Comparison of ENCODE assay signal across 8 cellular contexts in genomic region chr11:47177229-47177845, GRCh38. TPM values are rescaled to one million over a fixed set of nuclear protein-coding genes. Genes with fewer than 3 reads are reported as not detected.
A peak's percentile ranks its signal among the peaks of the same experiment; 100 is the strongest.
DNase-seq lines count a peak whose midpoint lies in the region; ATAC-seq and TF ChIP-seq lines count a peak whose summit lies in the region.

No MANE protein-coding gene starts in this region.

- no peaks in the 10 kb centered on the region for H3K27me3 Mint-ChIP-seq in activated naive CD4-positive, alpha-beta T cell treated with anti-CD3 and anti-CD28 coated beads for 36 hours (ENCODE audit: low read depth)

- DNase-seq in DMS79 (lab: John Stamatoyannopoulos, UW): peak; percentile 42
- DNase-seq in HuH-7.5 (ENCODE audit: low spot score): peak; percentile 67
- peak in 2 of 3 donors; percentile 72 to 88 for DNase-seq in Peyer's patch
- peak; percentile 88 for DNase-seq in activated naive CD4-positive, alpha-beta T cell treated with anti-CD3 and anti-CD28 coated beads for 36 hours
- peak; percentile 83 for DNase-seq in occipital lobe (lab: John Stamatoyannopoulos, UW)
- peak; percentile 48 to 76 for DNase-seq in tibial nerve (ENCODE audit: low spot score in 2 of 2)

- H3K27ac Mint-ChIP-seq in activated naive CD4-positive, alpha-beta T cell treated with anti-CD3 and anti-CD28 coated beads for 36 hours: peak overlapping the region; percentile 99

- peaks cover 2% of the 10 kb centered on the region for H3K36me3 Mint-ChIP-seq in activated naive CD4-positive, alpha-beta T cell treated with anti-CD3 and anti-CD28 coated beads for 36 hours (ENCODE audit: low read depth)

- H3K36me3 ChIP-seq in Peyer's patch (peaks cover 0 to 27% (median 0%) of the 10 kb centered on the region in 3 donors), gastroesophageal sphincter (peaks cover 0 to 65% of the 10 kb centered on the region in 2 donors), tibial nerve (peaks cover 0 to 59% (median 3%) of the 10 kb centered on the region in 3 donors)

- H3K4me1 ChIP-seq in Peyer's patch (peaks cover 9 to 30% (median 15%) of the 10 kb centered on the region in 4 donors), gastroesophageal sphincter (peaks cover 3 to 55% (median 19%) of the 10 kb centered on the region in 3 donors), tibial nerve (peaks cover 3 to 69% (median 21%) of the 10 kb centered on the region in 4 donors)

- no peaks in the 10 kb centered on the region for H3K9me3 ChIP-seq in Peyer's patch
- H3K9me3 ChIP-seq in gastroesophageal sphincter: no peaks in the 10 kb centered on the region
- no peaks in the 10 kb centered on the region for H3K9me3 ChIP-seq in tibial nerve

- intact Hi-C loops in activated naive CD4-positive, alpha-beta T cell treated with anti-CD3 and anti-CD28 coated beads for 36 hours (cut with micrococcal nuclease): loop anchor here (1.0 to 5.0 kb wide), 14 partner anchors 9 to 590 kb away; partner anchors contain the start of genes ACP2, ARHGAP1, CELF1 and DDB2

- peak overlapping the region; percentile 77 to 96 (median 91) for H3K4me3 ChIP-seq in Peyer's patch
- peak overlapping the region; percentile 34 to 84 for H3K4me3 ChIP-seq in gastroesophageal sphincter
- H3K4me3 ChIP-seq in tibial nerve: peak overlapping the region; percentile 47 to 98 (median 88)

- H3K4me3 Mint-ChIP-seq in activated naive CD4-positive, alpha-beta T cell treated with anti-CD3 and anti-CD28 coated beads for 36 hours: peak overlapping the region; percentile 97

- peaks cover 39% of the 10 kb centered on the region for H3K4me1 Mint-ChIP-seq in activated naive CD4-positive, alpha-beta T cell treated with anti-CD3 and anti-CD28 coated beads for 36 hours (ENCODE audit: low read depth)

- H3K27ac ChIP-seq in Peyer's patch (peak overlapping the region; percentile 97 to 99 (median 98)), gastroesophageal sphincter (peak overlapping the region; percentile 88 to 99 (median 97)), tibial nerve (peak overlapping the region; percentile 97 to 100 (median 98))

- ATAC-seq in GM21526 (IDR thresholded peaks at IDR 0.05; ENCODE audit: low FRiP score, unreplicated experiment) (peak; percentile 41), gastroesophageal sphincter (peak; percentile 55)

- TF ChIP-seq POLR2A in Peyer's patch (IDR thresholded peaks at IDR 0.05): peak in 1 of 2 donors; percentile 5
- TF ChIP-seq POLR2A in gastroesophageal sphincter (IDR thresholded peaks at IDR 0.05): no peak
- no peak for TF ChIP-seq POLR2A in tibial nerve (IDR thresholded peaks at IDR 0.05)

- no peaks in the 10 kb centered on the region for H3K27me3 ChIP-seq in Peyer's patch
- no peaks in the 10 kb centered on the region for H3K27me3 ChIP-seq in gastroesophageal sphincter
- no peaks in the 10 kb centered on the region for H3K27me3 ChIP-seq in tibial nerve

- H3K9me3 Mint-ChIP-seq in activated naive CD4-positive, alpha-beta T cell treated with anti-CD3 and anti-CD28 coated beads for 36 hours: no peaks in the 10 kb centered on the region

- 0% methylated on average over 1 to 5 of the region's 21 CpGs for WGBS in gastroesophageal sphincter (ENCODE audit: low coverage in 1 of 2), 2 donors
- WGBS in tibial nerve, 2 donors: 0 to 3% methylated on average over 17 to 20 of the region's 21 CpGs

- CTCF ChIA-PET in activated naive CD4-positive, alpha-beta T cell treated with anti-CD3 and anti-CD28 coated beads for 36 hours (lab: Charles Lee): interaction anchor here (0.5 to 7.2 kb wide), 22 partner anchors 9 to 767 kb away, joined by 3 to 56 read pairs (median 4); partner anchors contain the start of genes ACP2, DDB2 and PACSIN3

- TF ChIP-seq CTCF in Peyer's patch (IDR thresholded peaks at IDR 0.05) (peak; percentile 28 to 80 (median 74)), gastroesophageal sphincter (IDR thresholded peaks at IDR 0.05) (peak in 3 of 4 experiments; percentile 72 to 81 (median 72)), tibial nerve (IDR thresholded peaks at IDR 0.05) (peak; percentile 52 to 93 (median 80))

- no peak for TF ChIP-seq EP300 in gastroesophageal sphincter (IDR thresholded peaks at IDR 0.05)
- TF ChIP-seq EP300 in tibial nerve (IDR thresholded peaks at IDR 0.05): peak; percentile 2 to 33

RNA-seq across cellular contexts. Expression of gene ARFGAP2, which starts 0.7 kb away (rescaled TPM):
- total RNA-seq in Peyer's patch (100 to 1,000 TPM; 144 to 225 (median 163) TPM), gastroesophageal sphincter (100 to 1,000 TPM; 127 to 223 (median 198) TPM), occipital lobe (110 TPM), tibial nerve (100 to 1,000 TPM; 164 to 209 (median 176) TPM)
- total RNA-seq in activated naive CD4-positive, alpha-beta T cell treated with anti-CD3 and anti-CD28 coated beads for 36 hours: 10 to 100 TPM; 75.1 to 78.7 TPM

RNA-seq across cellular contexts. Expression of gene PACSIN3, which starts 8.9 kb away (rescaled TPM):
- total RNA-seq in Peyer's patch (1 to 10 TPM; 4.3 to 9.1 (median 7.5) TPM), gastroesophageal sphincter (10 to 100 TPM; 61.3 to 74.9 (median 65.3) TPM), occipital lobe (3.9 TPM), tibial nerve (10 to 100 TPM; 44.8 to 69.0 (median 61.6) TPM)
- total RNA-seq in activated naive CD4-positive, alpha-beta T cell treated with anti-CD3 and anti-CD28 coated beads for 36 hours: 1 to 10 TPM; 6.5 to 7.2 TPM

RNA-seq across cellular contexts. Expression of gene DDB2, which starts 37.4 kb away (rescaled TPM):
- 10 to 100 TPM; 20.7 to 40.4 (median 33.6) TPM for total RNA-seq in Peyer's patch
- 100 to 1,000 TPM; 273 to 282 TPM for total RNA-seq in activated naive CD4-positive, alpha-beta T cell treated with anti-CD3 and anti-CD28 coated beads for 36 hours
- total RNA-seq in gastroesophageal sphincter: 10 to 100 TPM; 18.6 to 44.2 (median 28.0) TPM
- 5.5 TPM for total RNA-seq in occipital lobe
- 10 to 100 TPM; 43.8 to 82.8 (median 52.4) TPM for total RNA-seq in tibial nerve

Comparison
In these comparisons a context has a peak if more than half of its experiments do, and no peak if none do; other contexts are left out.
1. Peak in every context shown above with its lines: DNase-seq, ATAC-seq, H3K4me3 ChIP-seq and H3K27ac ChIP-seq.